ENCODE assay signal across 1 cellular context in the genomic region with DNA sequence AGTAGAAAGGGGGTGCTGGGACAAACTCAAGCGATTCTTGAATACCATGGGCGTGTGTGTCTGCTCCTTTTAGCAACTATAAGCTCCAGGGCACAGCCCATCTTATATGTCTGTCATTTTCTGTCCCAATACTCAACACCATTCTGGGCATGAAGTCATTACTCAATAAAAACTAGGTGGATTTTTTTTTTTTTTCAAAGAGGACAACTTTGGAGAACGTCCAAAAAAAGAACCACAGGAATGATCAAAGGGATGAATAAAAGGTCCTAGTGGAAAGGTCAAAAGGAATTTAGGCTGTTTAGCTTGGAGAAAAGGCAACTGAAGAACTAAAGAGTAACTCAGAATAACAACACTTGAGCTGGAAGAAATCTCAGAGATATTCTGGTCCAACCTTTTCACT.
TF ChIP-seq lines count a peak whose summit lies in the region.

No MANE protein-coding gene starts in this region.

TF ChIP-seq in HEK293, 187 proteins besides CTCF, POLR2A, EP300 and RAD21 (continued from another document):
- TF ChIP-seq, protein P1, sequence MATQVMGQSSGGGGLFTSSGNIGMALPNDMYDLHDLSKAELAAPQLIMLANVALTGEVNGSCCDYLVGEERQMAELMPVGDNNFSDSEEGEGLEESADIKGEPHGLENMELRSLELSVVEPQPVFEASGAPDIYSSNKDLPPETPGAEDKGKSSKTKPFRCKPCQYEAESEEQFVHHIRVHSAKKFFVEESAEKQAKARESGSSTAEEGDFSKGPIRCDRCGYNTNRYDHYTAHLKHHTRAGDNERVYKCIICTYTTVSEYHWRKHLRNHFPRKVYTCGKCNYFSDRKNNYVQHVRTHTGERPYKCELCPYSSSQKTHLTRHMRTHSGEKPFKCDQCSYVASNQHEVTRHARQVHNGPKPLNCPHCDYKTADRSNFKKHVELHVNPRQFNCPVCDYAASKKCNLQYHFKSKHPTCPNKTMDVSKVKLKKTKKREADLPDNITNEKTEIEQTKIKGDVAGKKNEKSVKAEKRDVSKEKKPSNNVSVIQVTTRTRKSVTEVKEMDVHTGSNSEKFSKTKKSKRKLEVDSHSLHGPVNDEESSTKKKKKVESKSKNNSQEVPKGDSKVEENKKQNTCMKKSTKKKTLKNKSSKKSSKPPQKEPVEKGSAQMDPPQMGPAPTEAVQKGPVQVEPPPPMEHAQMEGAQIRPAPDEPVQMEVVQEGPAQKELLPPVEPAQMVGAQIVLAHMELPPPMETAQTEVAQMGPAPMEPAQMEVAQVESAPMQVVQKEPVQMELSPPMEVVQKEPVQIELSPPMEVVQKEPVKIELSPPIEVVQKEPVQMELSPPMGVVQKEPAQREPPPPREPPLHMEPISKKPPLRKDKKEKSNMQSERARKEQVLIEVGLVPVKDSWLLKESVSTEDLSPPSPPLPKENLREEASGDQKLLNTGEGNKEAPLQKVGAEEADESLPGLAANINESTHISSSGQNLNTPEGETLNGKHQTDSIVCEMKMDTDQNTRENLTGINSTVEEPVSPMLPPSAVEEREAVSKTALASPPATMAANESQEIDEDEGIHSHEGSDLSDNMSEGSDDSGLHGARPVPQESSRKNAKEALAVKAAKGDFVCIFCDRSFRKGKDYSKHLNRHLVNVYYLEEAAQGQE (tag by site-specific recombination; IDR thresholded peaks at IDR 0.05) = no peak
- TF ChIP-seq, protein P2, sequence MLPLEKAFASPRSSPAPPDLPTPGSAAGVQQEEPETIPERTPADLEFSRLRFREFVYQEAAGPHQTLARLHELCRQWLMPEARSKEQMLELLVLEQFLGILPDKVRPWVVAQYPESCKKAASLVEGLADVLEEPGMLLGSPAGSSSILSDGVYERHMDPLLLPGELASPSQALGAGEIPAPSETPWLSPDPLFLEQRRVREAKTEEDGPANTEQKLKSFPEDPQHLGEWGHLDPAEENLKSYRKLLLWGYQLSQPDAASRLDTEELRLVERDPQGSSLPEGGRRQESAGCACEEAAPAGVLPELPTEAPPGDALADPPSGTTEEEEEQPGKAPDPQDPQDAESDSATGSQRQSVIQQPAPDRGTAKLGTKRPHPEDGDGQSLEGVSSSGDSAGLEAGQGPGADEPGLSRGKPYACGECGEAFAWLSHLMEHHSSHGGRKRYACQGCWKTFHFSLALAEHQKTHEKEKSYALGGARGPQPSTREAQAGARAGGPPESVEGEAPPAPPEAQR (tag by site-specific recombination; IDR thresholded peaks at IDR 0.05) = no peak
- no peak for TF ChIP-seq ZNF19 (tag by site-specific recombination; IDR thresholded peaks at IDR 0.05; ENCODE audit: low read depth)
- TF ChIP-seq ZNF645 (tag by site-specific recombination; IDR thresholded peaks at IDR 0.05) = no peak
- no peak for TF ChIP-seq ZNF423 (tag by site-specific recombination; IDR thresholded peaks at IDR 0.05)
- 0 out of 2 replicates have a peak, but pooled peaks have one; percentile 7 for TF ChIP-seq ZNF335 (tag by site-specific recombination; conservative IDR thresholded peaks at IDR 0.05)
- TF ChIP-seq ZFHX2 (tag by site-specific recombination; conservative IDR thresholded peaks at IDR 0.05) = no peak
- TF ChIP-seq ZIC2 (tag by site-specific recombination; IDR thresholded peaks at IDR 0.05) = no peak
- 0 out of 2 replicates have a peak, but pooled peaks have one; percentile 16 for TF ChIP-seq ZXDB (tag by site-specific recombination; IDR thresholded peaks at IDR 0.05)
- TF ChIP-seq SP7 (tag by site-specific recombination; IDR thresholded peaks at IDR 0.05) = 0 out of 2 replicates have a peak, but pooled peaks have one; percentile 14
- TF ChIP-seq SALL2 (tag by site-specific recombination; IDR thresholded peaks at IDR 0.05; ENCODE audit: borderline replicate concordance) = no peak
- TF ChIP-seq, protein P3, sequence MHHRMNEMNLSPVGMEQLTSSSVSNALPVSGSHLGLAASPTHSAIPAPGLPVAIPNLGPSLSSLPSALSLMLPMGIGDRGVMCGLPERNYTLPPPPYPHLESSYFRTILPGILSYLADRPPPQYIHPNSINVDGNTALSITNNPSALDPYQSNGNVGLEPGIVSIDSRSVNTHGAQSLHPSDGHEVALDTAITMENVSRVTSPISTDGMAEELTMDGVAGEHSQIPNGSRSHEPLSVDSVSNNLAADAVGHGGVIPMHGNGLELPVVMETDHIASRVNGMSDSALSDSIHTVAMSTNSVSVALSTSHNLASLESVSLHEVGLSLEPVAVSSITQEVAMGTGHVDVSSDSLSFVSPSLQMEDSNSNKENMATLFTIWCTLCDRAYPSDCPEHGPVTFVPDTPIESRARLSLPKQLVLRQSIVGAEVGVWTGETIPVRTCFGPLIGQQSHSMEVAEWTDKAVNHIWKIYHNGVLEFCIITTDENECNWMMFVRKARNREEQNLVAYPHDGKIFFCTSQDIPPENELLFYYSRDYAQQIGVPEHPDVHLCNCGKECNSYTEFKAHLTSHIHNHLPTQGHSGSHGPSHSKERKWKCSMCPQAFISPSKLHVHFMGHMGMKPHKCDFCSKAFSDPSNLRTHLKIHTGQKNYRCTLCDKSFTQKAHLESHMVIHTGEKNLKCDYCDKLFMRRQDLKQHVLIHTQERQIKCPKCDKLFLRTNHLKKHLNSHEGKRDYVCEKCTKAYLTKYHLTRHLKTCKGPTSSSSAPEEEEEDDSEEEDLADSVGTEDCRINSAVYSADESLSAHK (tag by site-specific recombination; IDR thresholded peaks at IDR 0.05) = peak; percentile 28; the same call in 1 of the 2 replicates
